ENCODE assay signal across 18 cellular contexts in genomic region chr14:102217399-102217798, GRCh38.
A peak's percentile ranks its signal among the peaks of the same experiment; 100 is the strongest.
DNase-seq lines count a peak whose midpoint lies in the region; ATAC-seq and TF ChIP-seq lines count a peak whose summit lies in the region.
"Had no signal": no experiment of that assay in that cellular context is flagged by ENCODE, and none has a peak within 500 bp of the region (broad histone marks: within the 10 kb centered on the region; RNA-seq: fewer than 3 reads in every experiment).

No MANE protein-coding gene starts in this region.

- no peak for DNase-seq in activated naive CD8-positive, alpha-beta T cell treated with anti-CD3 and anti-CD28 coated beads, Interleukin-2, amount 50 U/mL, for 24 hours
- no peak for DNase-seq in activated naive CD8-positive, alpha-beta T cell treated with anti-CD3 and anti-CD28 coated beads for 36 hours
- DNase-seq in Karpas-422 (no peak), glutamatergic neuron (no peak), SK-N-DZ (ENCODE audit: low spot score) (no peak), NCI-H2029 treated with DMSO at 0.1 percent for 48 hours (lab: John Stamatoyannopoulos, UW) (no peak), NCI-H2029 (lab: John Stamatoyannopoulos, UW) (no peak)
- no peak for DNase-seq in stimulated activated naive CD8-positive, alpha-beta T cell treated with anti-CD3 and anti-CD28 coated beads, Interleukin-15, amount 100 ng/mL, for 72 hours
- DNase-seq: 8988T; CD4-positive, alpha-beta T cell; GM23248; NCI-H1092 treated with DMSO at 0.1 percent for 48 hours; NCI-H510A; NCI-H748 treated with DMSO at 0.1 percent for 48 hours; NK-92 treated with Interleukin-12 subunit alpha and Interleukin-12 subunit beta, amount 100 ng/mL, for 24 hours had no signal

- no peak overlapping the region for H3K27ac ChIP-seq in Karpas-422 (ENCODE audit: low read length)
- H3K27ac ChIP-seq: GM23248, Peyer's patch had no signal

- H3K9me3 ChIP-seq in Karpas-422 (ENCODE audit: low read length), result no peaks in the 10 kb centered on the region
- H3K9me3 ChIP-seq: Peyer's patch had no signal

- H3K9ac ChIP-seq in Karpas-422 (ENCODE audit: low read length), result no peak overlapping the region
- H3K9ac ChIP-seq: GM23248 had no signal

- no peaks in the 10 kb centered on the region for H3K9me3 Mint-ChIP-seq in activated naive CD8-positive, alpha-beta T cell treated with anti-CD3 and anti-CD28 coated beads, Interleukin-2, amount 50 U/mL, for 24 hours
- H3K9me3 Mint-ChIP-seq in activated naive CD8-positive, alpha-beta T cell treated with anti-CD3 and anti-CD28 coated beads for 36 hours, result no peaks in the 10 kb centered on the region
- H3K9me3 Mint-ChIP-seq in glutamatergic neuron (ENCODE audit: unreplicated experiment), result peaks cover 6% of the 10 kb centered on the region
- no peaks in the 10 kb centered on the region for H3K9me3 Mint-ChIP-seq in stimulated activated naive CD8-positive, alpha-beta T cell treated with anti-CD3 and anti-CD28 coated beads, Interleukin-15, amount 100 ng/mL, for 72 hours
- H3K9me3 Mint-ChIP-seq: CD4-positive, alpha-beta T cell had no signal

- H3K4me1 ChIP-seq in Karpas-422 (ENCODE audit: low read length), result peaks cover 44% of the 10 kb centered on the region
- H3K4me1 ChIP-seq: Peyer's patch had no signal

- peaks cover 2% of the 10 kb centered on the region; the same call in 1 of the 2 replicates for H3K27me3 ChIP-seq in Karpas-422 (ENCODE audit: low read length)
- H3K27me3 ChIP-seq: Peyer's patch had no signal

- no peaks in the 10 kb centered on the region for H3K79me2 ChIP-seq in Karpas-422 (ENCODE audit: low read length)

- peak overlapping the region; percentile 38 for H3K4me2 ChIP-seq in Karpas-422 (ENCODE audit: low read depth, low read length, poor library complexity, severe bottlenecking)

- no peak for TF ChIP-seq CTCF in glutamatergic neuron (IDR thresholded peaks at IDR 0.05; ENCODE audit: partially characterized antibody, unreplicated experiment)

- no peak overlapping the region for H2AFZ ChIP-seq in Karpas-422 (ENCODE audit: low read length)
- H2AFZ ChIP-seq: GM23248 had no signal

- H3K4me3 ChIP-seq in Karpas-422 (ENCODE audit: low read length), result no peak overlapping the region; the same call in 1 of the 2 replicates
- H3K4me3 ChIP-seq: GM12878, GM23248, Peyer's patch had no signal

- no peak for ATAC-seq in activated naive CD8-positive, alpha-beta T cell treated with anti-CD3 and anti-CD28 coated beads, Interleukin-2, amount 50 U/mL, for 24 hours
- no peak for ATAC-seq in stimulated activated naive CD8-positive, alpha-beta T cell treated with anti-CD3 and anti-CD28 coated beads, Interleukin-15, amount 100 ng/mL, for 72 hours
- ATAC-seq: GM12878, HCT116 had no signal

- no peaks in the 10 kb centered on the region for H3K36me3 Mint-ChIP-seq in activated naive CD8-positive, alpha-beta T cell treated with anti-CD3 and anti-CD28 coated beads, Interleukin-2, amount 50 U/mL, for 24 hours (ENCODE audit: low read depth)
- H3K36me3 Mint-ChIP-seq in activated naive CD8-positive, alpha-beta T cell treated with anti-CD3 and anti-CD28 coated beads for 36 hours, result no peaks in the 10 kb centered on the region
- H3K36me3 Mint-ChIP-seq in glutamatergic neuron (ENCODE audit: unreplicated experiment), result no peaks in the 10 kb centered on the region

- H4K20me1 ChIP-seq in Karpas-422 (ENCODE audit: insufficient read depth, low read depth, low read length), result peaks cover 85% of the 10 kb centered on the region

- 0 out of 2 replicates have a peak, but pooled peaks cover 7% of the 10 kb centered on the region for H3K36me3 ChIP-seq in Karpas-422 (ENCODE audit: insufficient read depth, low read length)

- peak overlapping the region; percentile 19 for H3K27ac Mint-ChIP-seq in activated naive CD8-positive, alpha-beta T cell treated with anti-CD3 and anti-CD28 coated beads, Interleukin-2, amount 50 U/mL, for 24 hours
- no peak overlapping the region for H3K27ac Mint-ChIP-seq in activated naive CD8-positive, alpha-beta T cell treated with anti-CD3 and anti-CD28 coated beads for 36 hours
- peak overlapping the region; percentile 21 for H3K27ac Mint-ChIP-seq in glutamatergic neuron (ENCODE audit: unreplicated experiment)
- peak overlapping the region; percentile 44 to 80 for H3K27ac Mint-ChIP-seq in stimulated activated naive CD8-positive, alpha-beta T cell treated with anti-CD3 and anti-CD28 coated beads, Interleukin-15, amount 100 ng/mL, for 72 hours
- H3K27ac Mint-ChIP-seq: CD4-positive, alpha-beta T cell had no signal

- H3K27me3 Mint-ChIP-seq in activated naive CD8-positive, alpha-beta T cell treated with anti-CD3 and anti-CD28 coated beads, Interleukin-2, amount 50 U/mL, for 24 hours, result no peaks in the 10 kb centered on the region
- H3K27me3 Mint-ChIP-seq in activated naive CD8-positive, alpha-beta T cell treated with anti-CD3 and anti-CD28 coated beads for 36 hours, result no peaks in the 10 kb centered on the region
- peaks cover 2% of the 10 kb centered on the region for H3K27me3 Mint-ChIP-seq in glutamatergic neuron (ENCODE audit: unreplicated experiment)
- no peaks in the 10 kb centered on the region for H3K27me3 Mint-ChIP-seq in stimulated activated naive CD8-positive, alpha-beta T cell treated with anti-CD3 and anti-CD28 coated beads, Interleukin-15, amount 100 ng/mL, for 72 hours
- H3K27me3 Mint-ChIP-seq: CD4-positive, alpha-beta T cell had no signal

- peaks cover 17% of the 10 kb centered on the region for H3K4me1 Mint-ChIP-seq in activated naive CD8-positive, alpha-beta T cell treated with anti-CD3 and anti-CD28 coated beads, Interleukin-2, amount 50 U/mL, for 24 hours
- H3K4me1 Mint-ChIP-seq in activated naive CD8-positive, alpha-beta T cell treated with anti-CD3 and anti-CD28 coated beads for 36 hours, result peaks cover 16% of the 10 kb centered on the region
- H3K4me1 Mint-ChIP-seq in glutamatergic neuron (ENCODE audit: low read depth, unreplicated experiment), result peaks cover 33% of the 10 kb centered on the region
- peaks cover 24% of the 10 kb centered on the region for H3K4me1 Mint-ChIP-seq in stimulated activated naive CD8-positive, alpha-beta T cell treated with anti-CD3 and anti-CD28 coated beads, Interleukin-15, amount 100 ng/mL, for 72 hours

- H3K9me2 ChIP-seq in Karpas-422 (replicated peaks; ENCODE audit: insufficient read depth, low read length), result no peaks in the 10 kb centered on the region

- H3K4me3 Mint-ChIP-seq in activated naive CD8-positive, alpha-beta T cell treated with anti-CD3 and anti-CD28 coated beads, Interleukin-2, amount 50 U/mL, for 24 hours, result no peak overlapping the region
- H3K4me3 Mint-ChIP-seq in activated naive CD8-positive, alpha-beta T cell treated with anti-CD3 and anti-CD28 coated beads for 36 hours, result no peak overlapping the region
- no peak overlapping the region for H3K4me3 Mint-ChIP-seq in glutamatergic neuron (ENCODE audit: unreplicated experiment)
- H3K4me3 Mint-ChIP-seq in stimulated activated naive CD8-positive, alpha-beta T cell treated with anti-CD3 and anti-CD28 coated beads, Interleukin-15, amount 100 ng/mL, for 72 hours, result no peak overlapping the region
- H3K4me3 Mint-ChIP-seq: CD4-positive, alpha-beta T cell had no signal
